8 cellular contexts compared by ENCODE assay signal in genomic region chr7:135977020-135977741, GRCh38. TPM values are rescaled to one million over a fixed set of nuclear protein-coding genes. Genes with fewer than 3 reads are reported as not detected.
DNase-seq lines count a peak whose midpoint lies in the region; ATAC-seq and TF ChIP-seq lines count a peak whose summit lies in the region.

MTPN (minus strand) TSS chr7:135977359; CDS start chr7:135977100, 259 bp downstream.

- no peaks in the 10 kb centered on the region for H3K27me3 Mint-ChIP-seq in activated T-cell treated with anti-CD3 and anti-CD28 coated beads, Interleukin-2, amount 50 U/mL, for 24 hours

- peak within 1 kb of the TSS; percentile 74 to 91 for H3K9ac ChIP-seq in mucosa of rectum (ENCODE audit: low read depth in 1 of 2, low read length in 2 of 2)

- H3K27ac ChIP-seq in mucosa of rectum (ENCODE audit: low read depth in 2 of 2, low read length in 2 of 2) = peak within 1 kb of the TSS; percentile 83 to 85

- peaks cover 8 to 14% of the 10 kb centered on the region in 2 donors for H3K4me1 ChIP-seq in mucosa of rectum (ENCODE audit: control insufficient read depth in 2 of 2, insufficient read depth in 2 of 2, low read length in 2 of 2)

- DNase-seq in DMS153 treated with DMSO at 0.1 percent for 48 hours (lab: John Stamatoyannopoulos, UW; ENCODE audit: unreplicated experiment) (peak; percentile 97), KBM-7 (peak; percentile 98), erythroblast (lab: John Stamatoyannopoulos, UW) (peak; percentile 96 to 97)
- DNase-seq in activated T-cell treated with anti-CD3 and anti-CD28 coated beads, Interleukin-2, amount 50 U/mL, for 24 hours = peak; percentile 97
- DNase-seq in stimulated activated CD8-positive, alpha-beta memory T cell treated with anti-CD3 and anti-CD28 coated beads, Interleukin-4, amount 100 ng/mL, for 48 hours = peak; percentile 99

- H3K27me3 ChIP-seq in mucosa of rectum (ENCODE audit: control insufficient read depth in 2 of 2, insufficient read depth in 2 of 2, low read length in 2 of 2) = no peaks in the 10 kb centered on the region

- in situ Hi-C loops in KBM-7 (cut with MboI; ENCODE audit: low pct_unique_long_range_greater_than_20kb, low sequenced_read_pairs) = no loop called here

- TF ChIP-seq POLR2A in erythroblast (IDR thresholded peaks at IDR 0.05; ENCODE audit: low read length) = peak; percentile 87

- peaks cover 43% of the 10 kb centered on the region for H3K36me3 Mint-ChIP-seq in activated T-cell treated with anti-CD3 and anti-CD28 coated beads, Interleukin-2, amount 50 U/mL, for 24 hours (ENCODE audit: low read depth)

- peak within 1 kb of the TSS; percentile 95 to 100 for H3K4me3 ChIP-seq in mucosa of rectum (ENCODE audit: low read length in 2 of 2)

- no peaks in the 10 kb centered on the region for H3K9me3 ChIP-seq in mucosa of rectum (ENCODE audit: control insufficient read depth in 2 of 2, low read length in 2 of 2)

- peak; percentile 54 for ATAC-seq in GM21717 (IDR thresholded peaks at IDR 0.05; ENCODE audit: unreplicated experiment)

- peaks cover 77% of the 10 kb centered on the region for H3K4me1 Mint-ChIP-seq in activated T-cell treated with anti-CD3 and anti-CD28 coated beads, Interleukin-2, amount 50 U/mL, for 24 hours (ENCODE audit: low read depth)

- peak within 1 kb of the TSS; percentile 99 for H3K4me3 Mint-ChIP-seq in activated T-cell treated with anti-CD3 and anti-CD28 coated beads, Interleukin-2, amount 50 U/mL, for 24 hours

- no peaks in the 10 kb centered on the region for H3K9me3 Mint-ChIP-seq in activated T-cell treated with anti-CD3 and anti-CD28 coated beads, Interleukin-2, amount 50 U/mL, for 24 hours

- H3K36me3 ChIP-seq in mucosa of rectum (ENCODE audit: control insufficient read depth in 2 of 2, insufficient read depth in 2 of 2, low read length in 2 of 2) = peaks cover 0 to 3% of the 10 kb centered on the region in 2 donors

- H3K27ac Mint-ChIP-seq in activated T-cell treated with anti-CD3 and anti-CD28 coated beads, Interleukin-2, amount 50 U/mL, for 24 hours = peak within 1 kb of the TSS; percentile 94

TF ChIP-seq in PFSK-1, 5 proteins besides CTCF, POLR2A, EP300 and RAD21:
- TF ChIP-seq, protein P1, sequence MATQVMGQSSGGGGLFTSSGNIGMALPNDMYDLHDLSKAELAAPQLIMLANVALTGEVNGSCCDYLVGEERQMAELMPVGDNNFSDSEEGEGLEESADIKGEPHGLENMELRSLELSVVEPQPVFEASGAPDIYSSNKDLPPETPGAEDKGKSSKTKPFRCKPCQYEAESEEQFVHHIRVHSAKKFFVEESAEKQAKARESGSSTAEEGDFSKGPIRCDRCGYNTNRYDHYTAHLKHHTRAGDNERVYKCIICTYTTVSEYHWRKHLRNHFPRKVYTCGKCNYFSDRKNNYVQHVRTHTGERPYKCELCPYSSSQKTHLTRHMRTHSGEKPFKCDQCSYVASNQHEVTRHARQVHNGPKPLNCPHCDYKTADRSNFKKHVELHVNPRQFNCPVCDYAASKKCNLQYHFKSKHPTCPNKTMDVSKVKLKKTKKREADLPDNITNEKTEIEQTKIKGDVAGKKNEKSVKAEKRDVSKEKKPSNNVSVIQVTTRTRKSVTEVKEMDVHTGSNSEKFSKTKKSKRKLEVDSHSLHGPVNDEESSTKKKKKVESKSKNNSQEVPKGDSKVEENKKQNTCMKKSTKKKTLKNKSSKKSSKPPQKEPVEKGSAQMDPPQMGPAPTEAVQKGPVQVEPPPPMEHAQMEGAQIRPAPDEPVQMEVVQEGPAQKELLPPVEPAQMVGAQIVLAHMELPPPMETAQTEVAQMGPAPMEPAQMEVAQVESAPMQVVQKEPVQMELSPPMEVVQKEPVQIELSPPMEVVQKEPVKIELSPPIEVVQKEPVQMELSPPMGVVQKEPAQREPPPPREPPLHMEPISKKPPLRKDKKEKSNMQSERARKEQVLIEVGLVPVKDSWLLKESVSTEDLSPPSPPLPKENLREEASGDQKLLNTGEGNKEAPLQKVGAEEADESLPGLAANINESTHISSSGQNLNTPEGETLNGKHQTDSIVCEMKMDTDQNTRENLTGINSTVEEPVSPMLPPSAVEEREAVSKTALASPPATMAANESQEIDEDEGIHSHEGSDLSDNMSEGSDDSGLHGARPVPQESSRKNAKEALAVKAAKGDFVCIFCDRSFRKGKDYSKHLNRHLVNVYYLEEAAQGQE (IDR thresholded peaks at IDR 0.05; ENCODE audit: insufficient read depth in 1 of 2, low read depth in 2 of 2, low read length in 2 of 2) = no peak
- TF ChIP-seq FOXP2 (optimal IDR thresholded peaks at IDR 0.05; ENCODE audit: borderline replicate concordance, extremely low read depth, extremely low read length, insufficient read depth) (peak; percentile 39), TAF1 (IDR thresholded peaks at IDR 0.05; ENCODE audit: borderline replicate concordance, insufficient read depth, low read length) (peak; percentile 66; the same call in 1 of the 2 replicates), POLR2AphosphoS5 (IDR thresholded peaks at IDR 0.05; ENCODE audit: low read depth, low read length) (peak; percentile 70)

RNA-seq across cellular contexts. Expression of gene MTPN, which starts in this region (rescaled TPM):
- 48.7 TPM for polyA plus RNA-seq in PFSK-1 (2012; ENCODE audit: insufficient read length, low read depth)

Comparison
In these comparisons a context has a peak if more than half of its experiments do, and no peak if none do; other contexts are left out.
1. Peak in every context shown above with its lines: DNase-seq, ATAC-seq, H3K4me3 ChIP-seq and H3K27ac ChIP-seq.